ENCODE assay signal across 1 cellular context in genomic region chr19:48674921-48675824, GRCh38.
TF ChIP-seq lines count a peak whose summit lies in the region.

No MANE protein-coding gene starts in this region.

TF ChIP-seq in SK-N-SH treated with all-trans-retinoic acid at 6 μM for 48 hours, 23 proteins besides CTCF, POLR2A, EP300 and RAD21 (continued from another document):
- TF ChIP-seq TSHZ2 (CRISPR knock-in tag; IDR thresholded peaks at IDR 0.05) (no peak), OSR1 (CRISPR knock-in tag; IDR thresholded peaks at IDR 0.05) (no peak), ESRRG (CRISPR knock-in tag; IDR thresholded peaks at IDR 0.05) (no peak)
